ENCODE assay signal across 32 cellular contexts in the genomic region with DNA sequence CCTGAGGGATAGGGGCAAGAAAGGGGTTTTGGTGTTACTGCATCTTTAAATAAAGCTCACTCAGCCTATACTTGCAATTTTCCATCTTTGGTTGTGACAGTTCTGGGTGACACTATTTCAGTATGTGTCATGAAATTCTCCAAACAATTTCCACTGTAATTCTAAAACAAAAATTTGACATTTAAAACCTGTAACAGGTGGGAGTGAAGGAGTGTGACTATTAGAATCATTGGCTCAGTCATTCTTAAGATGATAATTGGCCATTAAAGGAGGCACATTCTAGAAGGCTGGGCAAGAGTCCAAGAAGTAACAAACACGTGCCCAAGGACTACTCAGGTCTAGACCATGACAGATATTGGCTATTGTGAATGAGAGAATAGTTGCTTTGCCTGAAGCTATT.
A peak's percentile ranks its signal among the peaks of the same experiment; 100 is the strongest.
DNase-seq lines count a peak whose midpoint lies in the region; ATAC-seq lines count a peak whose summit lies in the region.
"Had no signal": no experiment of that assay in that cellular context is flagged by ENCODE, and none has a peak within 500 bp of the region (broad histone marks: within the 10 kb centered on the region; RNA-seq: fewer than 3 reads in every experiment).

No MANE protein-coding gene starts in this region.

- H3K4me3 Mint-ChIP-seq in activated CD4-positive, alpha-beta T cell treated with anti-CD3 and anti-CD28 coated beads for 36 hours, result no peak overlapping the region
- H3K4me3 Mint-ChIP-seq: brain; CD8-positive, alpha-beta memory T cell; endodermal cell; natural killer cell; type B pancreatic cell had no signal

- peak; percentile 60 for ATAC-seq in activated CD4-positive, alpha-beta T cell treated with anti-CD3 and anti-CD28 coated beads for 36 hours
- ATAC-seq: GM12878, HepG2, left colon, mucosa of descending colon, natural killer cell had no signal

- no peak for DNase-seq in activated CD4-positive, alpha-beta T cell treated with anti-CD3 and anti-CD28 coated beads for 36 hours
- no peak for DNase-seq in activated CD4-positive, alpha-beta T cell treated with anti-CD3 and anti-CD28 coated beads, Interleukin-2, amount 50 U/mL, for 4 hours
- DNase-seq in DMS79 treated with DMSO at 0.1 percent for 48 hours (lab: John Stamatoyannopoulos, UW) (peak; percentile 12), NCI-H524 (lab: John Stamatoyannopoulos, UW) (peak; percentile 63 to 77), putamen (ENCODE audit: low spot score) (peak; percentile 23), GM19240 (ENCODE audit: insufficient read length, low spot score) (no peak), NCI-H526 (lab: John Stamatoyannopoulos, UW) (no peak), T-helper 1 cell (no peak)
- DNase-seq: activated CD4-positive, alpha-beta T cell treated with anti-CD3 and anti-CD28 coated beads, Interleukin-2, amount 50 U/mL, for 1 hour; activated gamma-delta T cell; CD8-positive, alpha-beta memory T cell; dermis blood vessel endothelial cell; endodermal cell; glutamatergic neuron; H7; Kasumi-1; left colon; mammary epithelial cell; mucosa of descending colon; natural killer cell; NCI-H1694; NCI-H2227 treated with DMSO at 0.1 percent for 48 hours; NCI-H774; nucleus accumbens; sigmoid colon; stimulated activated CD4-positive, alpha-beta T cell treated with anti-CD3 and anti-CD28 coated beads, Interleukin-4, amount 100 ng/mL, for 1 hour; substantia nigra; WERI-Rb-1 had no signal

- POLR2A ChIA-PET in activated CD4-positive, alpha-beta T cell treated with anti-CD3 and anti-CD28 coated beads for 36 hours (lab: Charles Lee), result interaction anchor here (0.6 kb wide), 1 partner anchor 402 kb away, joined by 3 read pairs; no protein-coding TSS in a partner anchor

- CTCF ChIA-PET in activated CD4-positive, alpha-beta T cell treated with anti-CD3 and anti-CD28 coated beads for 36 hours (lab: Charles Lee), result interaction anchor here (0.7 to 1.0 kb wide), 2 partner anchors 21 kb away, joined by 3 read pairs; no protein-coding TSS in a partner anchor

- peaks cover 26% of the 10 kb centered on the region for H3K4me1 Mint-ChIP-seq in activated CD4-positive, alpha-beta T cell treated with anti-CD3 and anti-CD28 coated beads for 36 hours
- H3K4me1 Mint-ChIP-seq: CD8-positive, alpha-beta memory T cell; endodermal cell; natural killer cell had no signal

- no peaks in the 10 kb centered on the region for H3K27me3 Mint-ChIP-seq in activated CD4-positive, alpha-beta T cell treated with anti-CD3 and anti-CD28 coated beads for 36 hours
- H3K27me3 Mint-ChIP-seq: CD8-positive, alpha-beta memory T cell; type B pancreatic cell had no signal

- H3K36me3 Mint-ChIP-seq in activated CD4-positive, alpha-beta T cell treated with anti-CD3 and anti-CD28 coated beads for 36 hours (ENCODE audit: low read depth), result peaks cover 5% of the 10 kb centered on the region
- H3K36me3 Mint-ChIP-seq: brain, natural killer cell, type B pancreatic cell had no signal

- no peaks in the 10 kb centered on the region for H3K9me3 Mint-ChIP-seq in activated CD4-positive, alpha-beta T cell treated with anti-CD3 and anti-CD28 coated beads for 36 hours (ENCODE audit: low read depth)
- H3K9me3 Mint-ChIP-seq: CD8-positive, alpha-beta memory T cell; endodermal cell; natural killer cell; type B pancreatic cell had no signal

- intact Hi-C loops in activated CD4-positive, alpha-beta T cell treated with anti-CD3 and anti-CD28 coated beads for 36 hours (cut with DNase I, micrococcal nuclease), result no loop called here

- H3K27ac Mint-ChIP-seq in activated CD4-positive, alpha-beta T cell treated with anti-CD3 and anti-CD28 coated beads for 36 hours, result peak overlapping the region; percentile 74
- H3K27ac Mint-ChIP-seq: endodermal cell, natural killer cell, type B pancreatic cell had no signal

Comparison
In these comparisons a context has a peak if more than half of its experiments do, and no peak if none do; other contexts are left out.
1. DNase-seq: peak in DMS79 treated with DMSO at 0.1 percent for 48 hours (single experiment), NCI-H524 (2 of 2) and putamen (single experiment); none in activated CD4-positive, alpha-beta T cell treated with anti-CD3 and anti-CD28 coated beads for 36 hours (single experiment), activated CD4-positive, alpha-beta T cell treated with anti-CD3 and anti-CD28 coated beads, Interleukin-2, amount 50 U/mL, for 4 hours (0 of 2), GM19240 (single experiment), NCI-H526 (0 of 2) and T-helper 1 cell (0 of 5).